19 cellular contexts compared by ENCODE assay signal in genomic region chr22:44743247-44743646, GRCh38. TPM values are rescaled to one million over a fixed set of nuclear protein-coding genes. Genes with fewer than 3 reads are reported as not detected.
"Had no signal": no experiment of that assay in that cellular context is flagged by ENCODE, and none has a peak within 500 bp of the region (broad histone marks: within the 10 kb centered on the region; RNA-seq: fewer than 3 reads in every experiment).

No MANE protein-coding gene starts in this region.

- H3K36me3 ChIP-seq: gastrocnemius medialis, heart right ventricle, spleen, suprapubic skin, thyroid gland, uterus had no signal

- FAIRE-seq: keratinocyte had no signal

- H3K27me3 ChIP-seq: suprapubic skin, thyroid gland, uterus had no signal

- H3K4me3 ChIP-seq: gastrocnemius medialis, heart right ventricle, lung, spleen, suprapubic skin, thyroid gland, uterus had no signal

- DNase-seq: effector memory CD4-positive, alpha-beta T cell; gastrocnemius medialis; heart right ventricle; immature natural killer cell; left cardiac atrium; left ventricle myocardium superior; naive thymus-derived CD8-positive, alpha-beta T cell; spleen; stimulated activated CD4-positive, alpha-beta T cell treated with anti-CD3 and anti-CD28 coated beads, Interleukin-15, amount 100 ng/mL, for 24 hours; stimulated activated CD4-positive, alpha-beta T cell treated with anti-CD3 and anti-CD28 coated beads, Interleukin-1b, Interleukin-23, amount 100 ng/mL, for 48 hours; stimulated activated CD4-positive, alpha-beta T cell treated with anti-CD3 and anti-CD28 coated beads, Interleukin-4, amount 100 ng/mL, for 4 hours; stimulated activated naive CD4-positive, alpha-beta T cell; thyroid gland; uterus had no signal

- H3K9me3 ChIP-seq: gastrocnemius medialis, heart right ventricle, spleen, suprapubic skin, thyroid gland, uterus had no signal

- H3K4me1 ChIP-seq: gastrocnemius medialis, heart right ventricle, suprapubic skin, uterus had no signal

- ATAC-seq: esophagus mucosa; gastrocnemius medialis; heart right ventricle; left cardiac atrium; left ventricle myocardium superior; naive thymus-derived CD8-positive, alpha-beta T cell; sciatic nerve had no signal

- H3K27ac ChIP-seq: gastrocnemius medialis, heart right ventricle, spleen, suprapubic skin, thyroid gland, uterus had no signal

RNA-seq across cellular contexts. Expression of gene ARHGAP8, which starts 9.1 kb away (rescaled TPM):
- total RNA-seq: gastrocnemius medialis, left ventricle myocardium superior had no signal
